ENCODE assay signal across 23 cellular contexts in genomic region chr4:184575306-184575705, GRCh38.
A peak's percentile ranks its signal among the peaks of the same experiment; 100 is the strongest.
DNase-seq lines count a peak whose midpoint lies in the region; ATAC-seq and TF ChIP-seq lines count a peak whose summit lies in the region.
"Had no signal": no experiment of that assay in that cellular context is flagged by ENCODE, and none has a peak within 500 bp of the region (broad histone marks: within the 10 kb centered on the region; RNA-seq: fewer than 3 reads in every experiment).

No MANE protein-coding gene starts in this region.

- peaks cover 10% of the 10 kb centered on the region for H3K9me3 Mint-ChIP-seq in activated CD4-positive, alpha-beta T cell treated with anti-CD3 and anti-CD28 coated beads, Interleukin-2, amount 10 ng/mL, durations not matched to agents 24 days and 14 days
- peaks cover 18% of the 10 kb centered on the region for H3K9me3 Mint-ChIP-seq in endodermal cell

- no peak overlapping the region for H2AFZ ChIP-seq in DND-41 (ENCODE audit: low read depth, low read length)

- no peak for TF ChIP-seq CTCF in DND-41 (IDR thresholded peaks at IDR 0.05; ENCODE audit: borderline replicate concordance, extremely low read depth, low read length, poor library complexity, severe bottlenecking)
- peak; percentile 39 for TF ChIP-seq CTCF in endodermal cell (conservative IDR thresholded peaks at IDR 0.05)
- TF ChIP-seq CTCF in tibial artery (IDR thresholded peaks at IDR 0.05): no peak

- H3K79me2 ChIP-seq in DND-41 (ENCODE audit: insufficient read depth, low read length): no peaks in the 10 kb centered on the region

- H3K36me3 Mint-ChIP-seq in activated CD4-positive, alpha-beta T cell treated with anti-CD3 and anti-CD28 coated beads, Interleukin-2, amount 10 ng/mL, durations not matched to agents 24 days and 14 days (ENCODE audit: low read depth): peaks cover 10% of the 10 kb centered on the region
- no peaks in the 10 kb centered on the region for H3K36me3 Mint-ChIP-seq in endodermal cell (ENCODE audit: low read depth)

- no peaks in the 10 kb centered on the region for H3K27me3 Mint-ChIP-seq in activated CD4-positive, alpha-beta T cell treated with anti-CD3 and anti-CD28 coated beads, Interleukin-2, amount 10 ng/mL, durations not matched to agents 24 days and 14 days
- H3K27me3 Mint-ChIP-seq in endodermal cell (ENCODE audit: insufficient read depth): no peaks in the 10 kb centered on the region
- H3K27me3 Mint-ChIP-seq: CD4-positive, alpha-beta memory T cell had no signal

- H3K27me3 ChIP-seq in DND-41 (ENCODE audit: insufficient read depth, low read length, poor library complexity) (no peaks in the 10 kb centered on the region), endodermal cell (ENCODE audit: control insufficient read depth, insufficient read depth, low read length, poor library complexity, severe bottlenecking) (no peaks in the 10 kb centered on the region), tibial artery (no peaks in the 10 kb centered on the region)
- H3K27me3 ChIP-seq: ascending aorta had no signal

- H3K9me3 ChIP-seq in DND-41 (ENCODE audit: insufficient read depth, low read length, severe bottlenecking) (peaks cover under 1% of the 10 kb centered on the region), endodermal cell (ENCODE audit: control insufficient read depth, low read length) (no peaks in the 10 kb centered on the region), tibial artery (no peaks in the 10 kb centered on the region)
- H3K9me3 ChIP-seq: psoas muscle had no signal

- peak overlapping the region; percentile 77 for H3K27ac Mint-ChIP-seq in activated CD4-positive, alpha-beta T cell treated with anti-CD3 and anti-CD28 coated beads, Interleukin-2, amount 10 ng/mL, durations not matched to agents 24 days and 14 days
- no peak overlapping the region for H3K27ac Mint-ChIP-seq in endodermal cell
- H3K27ac Mint-ChIP-seq: mesothelial cell of epicardium had no signal

- H3K4me1 ChIP-seq in DND-41 (ENCODE audit: insufficient read depth, low read length) (no peaks in the 10 kb centered on the region), endodermal cell (ENCODE audit: control insufficient read depth, insufficient read depth, low read length) (no peaks in the 10 kb centered on the region), tibial artery (no peaks in the 10 kb centered on the region)
- H3K4me1 ChIP-seq: ascending aorta, psoas muscle had no signal

- intact Hi-C loops in activated CD4-positive, alpha-beta T cell treated with anti-CD3 and anti-CD28 coated beads, Interleukin-2, amount 10 ng/mL, durations not matched to agents 24 days and 14 days (cut with micrococcal nuclease): loop anchor here (1.0 to 2.0 kb wide), 6 partner anchors 8 to 159 kb away; partner anchors contain the start of genes CASP3, CENPU, IRF2 and PRIMPOL
- intact Hi-C loops in tibial artery (cut with DNase I; ENCODE audit: low total_unique reads): no loop called here

- H3K27ac ChIP-seq in DND-41 (ENCODE audit: low read length) (no peak overlapping the region), endodermal cell (ENCODE audit: low read depth, low read length) (no peak overlapping the region), tibial artery (no peak overlapping the region)
- H3K27ac ChIP-seq: ascending aorta, HL-60, psoas muscle had no signal

- ATAC-seq in DND-41 (ENCODE audit: insufficient read depth, low read depth) (peak; percentile 55; the same call in 1 of the 3 replicates), GM19395 (IDR thresholded peaks at IDR 0.05; ENCODE audit: unreplicated experiment) (no peak)
- ATAC-seq: left colon, psoas muscle had no signal

- H3K4me3 ChIP-seq in DND-41 (ENCODE audit: low read depth in 1 of 2, low read length in 2 of 2) (no peak overlapping the region), endodermal cell (ENCODE audit: low read length) (no peak overlapping the region), tibial artery (no peak overlapping the region)
- H3K4me3 ChIP-seq: ascending aorta, psoas muscle, smooth muscle cell had no signal

- no peak overlapping the region for H3K4me3 Mint-ChIP-seq in activated CD4-positive, alpha-beta T cell treated with anti-CD3 and anti-CD28 coated beads, Interleukin-2, amount 10 ng/mL, durations not matched to agents 24 days and 14 days
- no peak overlapping the region for H3K4me3 Mint-ChIP-seq in endodermal cell
- H3K4me3 Mint-ChIP-seq: CD4-positive, alpha-beta memory T cell; mesothelial cell of epicardium had no signal

- no peak for DNase-seq in activated CD4-positive, alpha-beta T cell treated with anti-CD3 and anti-CD28 coated beads, Interleukin-2, amount 10 ng/mL, durations not matched to agents 24 days and 14 days
- DNase-seq in activated CD4-positive, alpha-beta T cell treated with anti-CD3 and anti-CD28 coated beads for 4 hours: no peak
- DNase-seq in DND-41 (no peak), OCI-M1 (lab: John Stamatoyannopoulos, UW) (peak; percentile 25), endodermal cell (no peak), tibial artery (no peak)
- DNase-seq in stimulated activated CD4-positive, alpha-beta T cell treated with anti-CD3 and anti-CD28 coated beads, Interleukin-2, amount 100 ng/mL, for 48 hours: no peak
- DNase-seq: activated gamma-delta T cell; effector CD4-positive, alpha-beta T cell; IMR-90; left colon; NCI-H1048; NCI-H2081; NCI-H510A treated with DMSO at 0.1 percent for 48 hours; psoas muscle; substantia nigra; T-helper 1 cell had no signal

- WGBS in endodermal cell (ENCODE audit: insufficient coverage in 1 of 2, insufficient read length in 1 of 2), 2 experiments: no CpG with 5 or more reads among the region's 1 CpG

- H4K20me1 ChIP-seq in DND-41 (ENCODE audit: insufficient read depth, low read length): no peaks in the 10 kb centered on the region

- H3K9ac ChIP-seq in DND-41 (ENCODE audit: low read depth, low read length) (no peak overlapping the region), endodermal cell (ENCODE audit: extremely low read depth, low read length, poor library complexity, severe bottlenecking) (no peak overlapping the region)

- no peak overlapping the region for H3K4me2 ChIP-seq in DND-41 (ENCODE audit: insufficient read depth, low read length)
- H3K4me2 ChIP-seq: smooth muscle cell had no signal

- H3K4me1 Mint-ChIP-seq in activated CD4-positive, alpha-beta T cell treated with anti-CD3 and anti-CD28 coated beads, Interleukin-2, amount 10 ng/mL, durations not matched to agents 24 days and 14 days: peaks cover 14% of the 10 kb centered on the region
- H3K4me1 Mint-ChIP-seq in endodermal cell: no peaks in the 10 kb centered on the region
- H3K4me1 Mint-ChIP-seq: mesothelial cell of epicardium had no signal

- H3K36me3 ChIP-seq in DND-41 (ENCODE audit: insufficient read depth, low read length): no peaks in the 10 kb centered on the region
- H3K36me3 ChIP-seq in endodermal cell (ENCODE audit: control insufficient read depth, insufficient read depth, low read length): no peaks in the 10 kb centered on the region
- H3K36me3 ChIP-seq in tibial artery: no peaks in the 10 kb centered on the region
- H3K36me3 ChIP-seq: ascending aorta had no signal
